Comparison of ENCODE assay signal across 8 cellular contexts in the genomic region with DNA sequence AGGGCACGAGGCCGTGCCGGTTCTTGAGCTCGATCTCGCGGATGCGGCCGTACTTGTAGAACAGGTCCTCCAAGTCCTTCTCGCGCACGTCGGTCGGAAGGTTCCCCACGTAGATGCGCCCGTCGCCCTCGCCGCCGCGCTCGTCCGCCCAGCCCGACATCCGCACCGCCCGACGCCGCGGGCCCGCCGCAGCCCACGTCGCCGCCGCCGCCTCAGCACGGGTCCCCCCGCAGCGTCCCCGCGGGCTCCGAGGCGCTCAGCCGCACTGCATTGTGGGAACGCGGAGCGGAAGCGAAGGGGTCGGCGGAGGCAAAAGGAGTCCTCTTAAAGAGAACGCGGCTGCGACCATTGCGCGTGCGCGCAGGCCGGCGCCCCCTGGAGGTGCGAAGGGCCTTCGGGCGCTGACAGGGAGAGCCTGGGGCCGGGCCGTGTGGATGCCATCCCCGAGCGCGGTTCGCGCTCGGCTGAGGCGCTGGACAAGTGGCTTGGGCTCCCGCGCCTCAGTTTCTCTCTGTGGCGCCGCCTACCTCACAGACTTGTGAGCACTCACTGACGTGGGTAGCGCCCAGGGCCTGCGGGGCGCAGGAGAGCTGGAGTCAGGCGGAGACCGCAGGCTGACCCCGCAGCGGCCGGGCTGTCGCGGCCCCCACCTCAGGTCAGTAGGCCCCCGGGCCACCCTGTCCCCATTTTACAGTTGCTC. TPM values are rescaled to one million over a fixed set of nuclear protein-coding genes. Genes with fewer than 3 reads are reported as not detected.
A peak's percentile ranks its signal among the peaks of the same experiment; 100 is the strongest.
DNase-seq lines count a peak whose midpoint lies in the region; ATAC-seq and TF ChIP-seq lines count a peak whose summit lies in the region.

A gene with protein sequence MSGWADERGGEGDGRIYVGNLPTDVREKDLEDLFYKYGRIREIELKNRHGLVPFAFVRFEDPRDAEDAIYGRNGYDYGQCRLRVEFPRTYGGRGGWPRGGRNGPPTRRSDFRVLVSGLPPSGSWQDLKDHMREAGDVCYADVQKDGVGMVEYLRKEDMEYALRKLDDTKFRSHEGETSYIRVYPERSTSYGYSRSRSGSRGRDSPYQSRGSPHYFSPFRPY (minus strand): TSS at position 299 of the 700 bp plus-strand sequence. CDS start 139 bp downstream, at position 160.

- peaks cover under 1% of the 10 kb centered on the region for H3K27me3 Mint-ChIP-seq in activated CD4-positive, alpha-beta T cell treated with anti-CD3 and anti-CD28 coated beads, Interleukin-2, amount 10 ng/mL, durations not matched to agents 7 days and 5 days

- CTCF ChIA-PET in activated CD4-positive, alpha-beta T cell treated with anti-CD3 and anti-CD28 coated beads, Interleukin-2, amount 10 ng/mL, durations not matched to agents 7 days and 5 days (lab: Charles Lee): interaction anchor here (0.7 to 2.7 kb wide), 19 partner anchors 10 to 112 kb away, joined by 3 to 12 read pairs (median 5); a partner anchor contains a TSS

- H3K9me3 ChIP-seq in BLaER1 treated with 17β-estradiol and CSF1 and Interleukin-3, amounts not matched to agents 10 nM and 100 nM (replicated peaks in 1 of 11): no peaks in the 10 kb centered on the region
- no peaks in the 10 kb centered on the region for H3K9me3 ChIP-seq in left lung

- peak; percentile 93 to 94 for TF ChIP-seq CTCF in left lung (IDR thresholded peaks at IDR 0.05)

- peak within 1 kb of the TSS; percentile 92 to 99 (median 97) for H3K27ac ChIP-seq in BLaER1 treated with 17β-estradiol and CSF1 and Interleukin-3, amounts not matched to agents 10 nM and 100 nM
- peak within 1 kb of the TSS; percentile 94 to 95 for H3K27ac ChIP-seq in left lung

- peak within 1 kb of the TSS; percentile 85 to 99 (median 96) for H3K4me3 ChIP-seq in BLaER1 treated with 17β-estradiol and CSF1 and Interleukin-3, amounts not matched to agents 10 nM and 100 nM
- H3K4me3 ChIP-seq in left lung: peak within 1 kb of the TSS; percentile 82 to 95

- H3K9me3 Mint-ChIP-seq in activated CD4-positive, alpha-beta T cell treated with anti-CD3 and anti-CD28 coated beads, Interleukin-2, amount 10 ng/mL, durations not matched to agents 7 days and 5 days: no peaks in the 10 kb centered on the region

- H3K4me1 Mint-ChIP-seq in activated CD4-positive, alpha-beta T cell treated with anti-CD3 and anti-CD28 coated beads, Interleukin-2, amount 10 ng/mL, durations not matched to agents 7 days and 5 days: peaks cover 42% of the 10 kb centered on the region

- H3K36me3 Mint-ChIP-seq in activated CD4-positive, alpha-beta T cell treated with anti-CD3 and anti-CD28 coated beads, Interleukin-2, amount 10 ng/mL, durations not matched to agents 7 days and 5 days (ENCODE audit: low read depth): peaks cover 26% of the 10 kb centered on the region

- H3K36me3 ChIP-seq in BLaER1 treated with 17β-estradiol and CSF1 and Interleukin-3, amounts not matched to agents 10 nM and 100 nM: peaks cover 24 to 34% (median 32%) of the 10 kb centered on the region in 11 experiments
- H3K36me3 ChIP-seq in left lung: peaks cover 0 to 23% of the 10 kb centered on the region in 2 donors

- DNase-seq in NCI-H526 treated with DMSO at 0.1 percent for 48 hours (lab: John Stamatoyannopoulos, UW): peak; percentile 91
- DNase-seq in activated CD4-positive, alpha-beta T cell treated with anti-CD3 and anti-CD28 coated beads, Interleukin-2, amount 10 ng/mL, durations not matched to agents 7 days and 5 days: peak; percentile 97
- peak; percentile 97 for DNase-seq in dedifferentiated amniotic fluid mesenchymal stem cell (ENCODE audit: extremely low spot score)
- peak; percentile 96 to 100 for DNase-seq in left lung
- peak; percentile 97 to 98 for DNase-seq in stimulated activated CD4-positive, alpha-beta T cell treated with anti-CD3 and anti-CD28 coated beads, Interleukin-2, amount 100 ng/mL, for 48 hours

- H4K20me1 ChIP-seq in BLaER1 treated with 17β-estradiol and CSF1 and Interleukin-3, amounts not matched to agents 10 nM and 100 nM: peaks cover 41 to 52% (median 45%) of the 10 kb centered on the region in 11 experiments

- peak within 1 kb of the TSS; percentile 93 for H3K4me3 Mint-ChIP-seq in activated CD4-positive, alpha-beta T cell treated with anti-CD3 and anti-CD28 coated beads, Interleukin-2, amount 10 ng/mL, durations not matched to agents 7 days and 5 days

- POLR2A ChIA-PET in activated CD4-positive, alpha-beta T cell treated with anti-CD3 and anti-CD28 coated beads, Interleukin-2, amount 10 ng/mL, durations not matched to agents 7 days and 5 days (lab: Charles Lee): interaction anchor here (0.7 kb wide), 1 partner anchor 27 kb away, joined by 3 read pairs; no protein-coding TSS in a partner anchor

- peak within 1 kb of the TSS; percentile 92 to 99 (median 98) for H3K9ac ChIP-seq in BLaER1 treated with 17β-estradiol and CSF1 and Interleukin-3, amounts not matched to agents 10 nM and 100 nM

- no peaks in the 10 kb centered on the region for H3K27me3 ChIP-seq in BLaER1 treated with 17β-estradiol and CSF1 and Interleukin-3, amounts not matched to agents 10 nM and 100 nM
- H3K27me3 ChIP-seq in left lung: no peaks in the 10 kb centered on the region

- ATAC-seq in GM19328 (IDR thresholded peaks at IDR 0.05; ENCODE audit: unreplicated experiment) (peak; percentile 75), HG03520 (IDR thresholded peaks at IDR 0.05; ENCODE audit: unreplicated experiment) (peak; percentile 85), left lung (peak; percentile 96)

- peak within 1 kb of the TSS; percentile 87 to 98 (median 93) for H3K4me2 ChIP-seq in BLaER1 treated with 17β-estradiol and CSF1 and Interleukin-3, amounts not matched to agents 10 nM and 100 nM

- intact Hi-C loops in left lung (cut with DNase I): no loop called here

- peak within 1 kb of the TSS; percentile 90 for H3K27ac Mint-ChIP-seq in activated CD4-positive, alpha-beta T cell treated with anti-CD3 and anti-CD28 coated beads, Interleukin-2, amount 10 ng/mL, durations not matched to agents 7 days and 5 days

- peaks cover 47 to 69% (median 51%) of the 10 kb centered on the region in 10 experiments for H3K4me1 ChIP-seq in BLaER1 treated with 17β-estradiol and CSF1 and Interleukin-3, amounts not matched to agents 10 nM and 100 nM
- H3K4me1 ChIP-seq in left lung: peaks cover 10 to 37% of the 10 kb centered on the region in 2 donors

RNA-seq across cellular contexts. Expression of the gene that starts here (rescaled TPM):
- 100 to 1,000 TPM; 145 to 159 TPM for total RNA-seq in activated CD4-positive, alpha-beta T cell treated with anti-CD3 and anti-CD28 coated beads, Interleukin-2, amount 10 ng/mL, durations not matched to agents 7 days and 5 days
- 100 to 1,000 TPM; 120 to 136 TPM for total RNA-seq in left lung

Comparison
In these comparisons a context has a peak if more than half of its experiments do, and no peak if none do; other contexts are left out.
1. Peak in every context shown above with its lines: DNase-seq, ATAC-seq, H3K4me3 ChIP-seq and H3K27ac ChIP-seq.